In the genomic region with DNA sequence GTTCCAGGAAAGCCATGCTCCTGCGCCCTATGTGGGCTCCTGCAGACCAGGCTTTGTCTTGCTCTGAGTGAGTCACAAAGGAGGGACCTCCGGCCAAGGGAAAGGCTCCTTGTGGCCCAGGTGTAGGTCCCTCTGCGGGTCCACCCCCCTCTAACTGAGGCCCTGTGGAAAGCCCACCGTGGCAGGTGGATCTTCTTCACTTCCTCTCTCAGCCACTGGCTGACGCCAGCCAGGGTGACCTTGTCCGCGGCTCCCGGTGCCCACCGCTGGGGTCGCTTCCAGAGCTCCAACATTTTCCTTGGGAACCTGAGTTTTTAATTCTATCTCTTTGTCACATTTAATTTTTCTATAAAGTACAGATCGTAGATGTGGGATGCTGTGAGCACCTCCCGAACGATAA, we compare ENCODE assay signal across 29 cellular contexts. TPM values are rescaled to one million over a fixed set of nuclear protein-coding genes. Genes with fewer than 3 reads are reported as not detected.
"Had no signal": no experiment of that assay in that cellular context is flagged by ENCODE, and none has a peak within 500 bp of the region (broad histone marks: within the 10 kb centered on the region; RNA-seq: fewer than 3 reads in every experiment).

No MANE protein-coding gene starts in this region.

- DNase-seq: hypothalamus; immature natural killer cell; kidney; left colon; left lung; lower lobe of right lung; mesendoderm; naive B cell; natural killer cell; nephron progenitor cell; right lobe of liver; stimulated activated CD4-positive, alpha-beta T cell treated with anti-CD3 and anti-CD28 coated beads, Interleukin-12 subunit alpha, Interleukin-12 subunit beta, amount 100 ng/mL, for 4 hours; stimulated activated CD4-positive, alpha-beta T cell treated with anti-CD3 and anti-CD28 coated beads, Interleukin-15, amount 100 ng/mL, for 24 hours; stimulated activated CD4-positive, alpha-beta T cell treated with anti-CD3 and anti-CD28 coated beads, Interleukin-2, amount 100 ng/mL, for 24 hours; stimulated activated CD4-positive, alpha-beta T cell treated with anti-CD3 and anti-CD28 coated beads, Interleukin-4, amount 100 ng/mL, for 1 hour; stimulated activated naive CD4-positive, alpha-beta T cell treated with Interleukin-2 at 50 U/mL for 16 hours; stimulated activated naive CD8-positive, alpha-beta T cell treated with anti-CD3 and anti-CD28 coated beads, Interleukin-15, amount 100 ng/mL, for 72 hours; substantia nigra had no signal

- H3K9me3 Mint-ChIP-seq: immature natural killer cell; mesothelial cell of epicardium; natural killer cell; nephron progenitor cell; neural progenitor cell; stimulated activated naive CD8-positive, alpha-beta T cell treated with anti-CD3 and anti-CD28 coated beads, Interleukin-15, amount 100 ng/mL, for 72 hours; type B pancreatic cell had no signal

- H3K9me3 ChIP-seq: left lung, lower lobe of right lung, ovary, right atrium auricular region, right lobe of liver, tibial nerve, vagina had no signal

- ATAC-seq: left colon, left lung, natural killer cell had no signal

- H3K27ac Mint-ChIP-seq: immature natural killer cell, mesothelial cell of epicardium, naive B cell, natural killer cell, nephron progenitor cell, neural progenitor cell, progenitor cell of endocrine pancreas, type B pancreatic cell had no signal

- H3K4me3 ChIP-seq: left lung, lower lobe of right lung, neural progenitor cell, ovary, right atrium auricular region, right lobe of liver, skin epidermis, tibial nerve, vagina had no signal

- H3K4me3 Mint-ChIP-seq: immature natural killer cell; mesothelial cell of epicardium; naive B cell; natural killer cell; nephron progenitor cell; neural progenitor cell; stimulated activated naive CD8-positive, alpha-beta T cell treated with anti-CD3 and anti-CD28 coated beads, Interleukin-15, amount 100 ng/mL, for 72 hours; type B pancreatic cell had no signal

- H3K4me1 ChIP-seq: left lung, neural progenitor cell, right atrium auricular region, right lobe of liver, vagina had no signal

- H3K36me3 Mint-ChIP-seq: immature natural killer cell, mesothelial cell of epicardium, naive B cell, natural killer cell, neural progenitor cell, type B pancreatic cell had no signal

- H3K27me3 ChIP-seq: neural progenitor cell, ovary, right atrium auricular region, right lobe of liver, tibial nerve, vagina had no signal

- H3K36me3 ChIP-seq: left lung, lower lobe of right lung, neural progenitor cell, ovary, right atrium auricular region, right lobe of liver, tibial nerve, vagina had no signal

- H3K4me1 Mint-ChIP-seq: immature natural killer cell; naive B cell; natural killer cell; stimulated activated naive CD8-positive, alpha-beta T cell treated with anti-CD3 and anti-CD28 coated beads, Interleukin-15, amount 100 ng/mL, for 72 hours had no signal

- H3K27me3 Mint-ChIP-seq: naive B cell had no signal

- H3K27ac ChIP-seq: left lung, lower lobe of right lung, neural progenitor cell, ovary, right atrium auricular region, right lobe of liver, skin epidermis, tibial nerve, vagina had no signal

RNA-seq across cellular contexts. Expression of a gene that starts 54.1 kb away (rescaled TPM):
- total RNA-seq: mononuclear cell, natural killer cell, pulmonary artery endothelial cell had no signal
- polyA plus RNA-seq: immature natural killer cell had no signal
